In genomic region chr3:31699309-31699953, GRCh38 we compare ENCODE assay signal across 15 cellular contexts.
DNase-seq lines count a peak whose midpoint lies in the region; ATAC-seq, FAIRE-seq and TF ChIP-seq lines count a peak whose summit lies in the region.
"Had no signal": no experiment of that assay in that cellular context is flagged by ENCODE, and none has a peak within 500 bp of the region (broad histone marks: within the 10 kb centered on the region; RNA-seq: fewer than 3 reads in every experiment).

No MANE protein-coding gene starts in this region.

- H3K27me3 ChIP-seq in MG63 (no peaks in the 10 kb centered on the region), endothelial cell of umbilical vein (ENCODE audit: control insufficient read depth in 2 of 2, insufficient read depth in 2 of 2, low read length in 2 of 2) (no peaks in the 10 kb centered on the region), skeletal muscle satellite cell (ENCODE audit: control insufficient read depth, insufficient read depth, low read length) (no peaks in the 10 kb centered on the region)
- H3K27me3 ChIP-seq: cardiac muscle cell, hepatocyte, suprapubic skin had no signal

- POLR2A ChIA-PET in endothelial cell of umbilical vein (lab: Charles Lee) = no interaction called here

- H3K4me2 ChIP-seq in endothelial cell of umbilical vein (ENCODE audit: insufficient read depth, low read length) (no peak overlapping the region), skeletal muscle satellite cell (ENCODE audit: low read length) (peak overlapping the region; percentile 2)
- H3K4me2 ChIP-seq: hepatocyte had no signal

- dilution Hi-C loops in endothelial cell of umbilical vein (cut with MboI; ENCODE audit: extremely low pct_ligation_motif_present, low sequenced_read_pairs) = no loop called here

- no peak overlapping the region for H2AFZ ChIP-seq in endothelial cell of umbilical vein (ENCODE audit: low read depth, low read length)
- H2AFZ ChIP-seq: hepatocyte had no signal

- no peaks in the 10 kb centered on the region for H3K79me2 ChIP-seq in endothelial cell of umbilical vein (ENCODE audit: control insufficient read depth, insufficient read depth, low read length)
- H3K79me2 ChIP-seq: hepatocyte had no signal

- intact Hi-C loops in endothelial cell of umbilical vein (cut with micrococcal nuclease) = no loop called here

- CTCF ChIA-PET in endothelial cell of umbilical vein (lab: Charles Lee) = no interaction called here

- FAIRE-seq in endothelial cell of umbilical vein (lab: Jason Lieb, UNC) = peak; percentile 76

- H4K20me1 ChIP-seq in endothelial cell of umbilical vein (replicated peaks; ENCODE audit: control insufficient read depth, extremely low read depth, insufficient read depth, low read length) = no peaks in the 10 kb centered on the region

- no peak for TF ChIP-seq CTCF in endothelial cell of umbilical vein (IDR thresholded peaks at IDR 0.05; ENCODE audit: extremely low read depth in 1 of 2, insufficient read depth in 1 of 2, low read depth in 1 of 2, low read length in 2 of 2)

- no peak overlapping the region for H3K27ac ChIP-seq in endothelial cell of umbilical vein (ENCODE audit: insufficient read depth, low read depth, low read length)
- H3K27ac ChIP-seq: cardiac muscle cell, hepatocyte, suprapubic skin had no signal

- peaks cover 15% of the 10 kb centered on the region for H3K4me1 ChIP-seq in endothelial cell of umbilical vein (ENCODE audit: control insufficient read depth, extremely low read depth, insufficient read depth, low read length)
- peaks cover 15% of the 10 kb centered on the region for H3K4me1 ChIP-seq in skeletal muscle satellite cell (ENCODE audit: control insufficient read depth, insufficient read depth, low read length)
- H3K4me1 ChIP-seq: suprapubic skin had no signal

- no peak overlapping the region for H3K4me3 ChIP-seq in MG63
- H3K4me3 ChIP-seq in endothelial cell of umbilical vein (replicated peaks in 1 of 3; ENCODE audit: insufficient read depth in 1 of 3, low read depth in 1 of 3, low read length in 3 of 3) = no peak overlapping the region
- no peak overlapping the region for H3K4me3 ChIP-seq in skeletal muscle satellite cell (ENCODE audit: low read length)
- H3K4me3 ChIP-seq: cardiac muscle cell, hepatocyte, suprapubic skin had no signal

- H3K36me3 ChIP-seq in MG63 = no peaks in the 10 kb centered on the region
- H3K36me3 ChIP-seq in endothelial cell of umbilical vein (ENCODE audit: control insufficient read depth in 2 of 2, extremely low read depth in 1 of 2, insufficient read depth in 2 of 2, low read length in 2 of 2) = no peaks in the 10 kb centered on the region
- peaks cover 7% of the 10 kb centered on the region for H3K36me3 ChIP-seq in skeletal muscle satellite cell (ENCODE audit: insufficient read depth, low read length)
- H3K36me3 ChIP-seq: cardiac muscle cell, suprapubic skin had no signal

- no peak overlapping the region for H3K9ac ChIP-seq in endothelial cell of umbilical vein (replicated peaks; ENCODE audit: extremely low read depth, insufficient read depth, low read length)
- no peak overlapping the region for H3K9ac ChIP-seq in skeletal muscle satellite cell (ENCODE audit: low read depth, low read length)

- TF ChIP-seq POLR2A in endothelial cell of umbilical vein (IDR thresholded peaks at IDR 0.05; ENCODE audit: low read depth, low read length) = no peak
- no peak for TF ChIP-seq POLR2A in GM18505 (IDR thresholded peaks at IDR 0.05; ENCODE audit: borderline replicate concordance, extremely low read depth, insufficient read depth, insufficient read length)

- no TSS peak for BruUV-seq in endothelial cell of umbilical vein (replicated peaks; lab: Mats Ljungman, UMichigan)

- DNase-seq in DMS79 (lab: John Stamatoyannopoulos, UW) (peak; percentile 11), DMS79 treated with DMSO at 0.1 percent for 48 hours (lab: John Stamatoyannopoulos, UW) (no peak), MG63 (peak; percentile 50), endothelial cell of umbilical vein (ENCODE audit: low read depth, low spot score) (peak; percentile 46), GM19240 (ENCODE audit: insufficient read length, low spot score) (no peak), NCI-H1694 (lab: John Stamatoyannopoulos, UW) (no peak)
- DNase-seq: 8988T; activated CD8-positive, alpha-beta memory T cell treated with anti-CD3 and anti-CD28 coated beads for 24 hours; NCI-H524 treated with DMSO at 0.1 percent for 48 hours; SHP77 had no signal

- no peaks in the 10 kb centered on the region for H3K9me1 ChIP-seq in endothelial cell of umbilical vein (replicated peaks; ENCODE audit: control insufficient read depth, extremely low read depth, insufficient read depth, low read length)

- H3K9me3 ChIP-seq in MG63 = no peaks in the 10 kb centered on the region
- no peaks in the 10 kb centered on the region for H3K9me3 ChIP-seq in endothelial cell of umbilical vein (replicated peaks; ENCODE audit: control insufficient read depth, insufficient read depth, low read length)
- H3K9me3 ChIP-seq in skeletal muscle satellite cell (replicated peaks; ENCODE audit: low read length) = no peaks in the 10 kb centered on the region
- H3K9me3 ChIP-seq: suprapubic skin had no signal

- no peak for ATAC-seq in GM18505 (IDR thresholded peaks at IDR 0.05; ENCODE audit: unreplicated experiment)

TF ChIP-seq in endothelial cell of umbilical vein, 7 proteins besides CTCF, POLR2A, EP300 and RAD21:
- no peak for TF ChIP-seq GATA2 (IDR thresholded peaks at IDR 0.05; ENCODE audit: insufficient read depth, insufficient read length, low read depth, low read length)
- TF ChIP-seq MYC (IDR thresholded peaks at IDR 0.05; ENCODE audit: low read depth, low read length) = no peak
- TF ChIP-seq, protein P1, sequence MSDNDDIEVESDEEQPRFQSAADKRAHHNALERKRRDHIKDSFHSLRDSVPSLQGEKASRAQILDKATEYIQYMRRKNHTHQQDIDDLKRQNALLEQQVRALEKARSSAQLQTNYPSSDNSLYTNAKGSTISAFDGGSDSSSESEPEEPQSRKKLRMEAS (IDR thresholded peaks at IDR 0.05; ENCODE audit: insufficient read depth, insufficient read length) = no peak
- no peak for TF ChIP-seq JUN (IDR thresholded peaks at IDR 0.05; ENCODE audit: borderline replicate concordance, insufficient read depth, insufficient read length, low read depth)
- no peak for TF ChIP-seq POLR2AphosphoS5 (IDR thresholded peaks at IDR 0.05; ENCODE audit: insufficient read depth, low read depth, low read length)
- TF ChIP-seq EZH2 (IDR thresholded peaks at IDR 0.05; ENCODE audit: borderline replicate concordance, low read depth, low read length, severe bottlenecking) = no peak
- TF ChIP-seq FOS (IDR thresholded peaks at IDR 0.05; ENCODE audit: borderline replicate concordance, insufficient read depth, low read length) = no peak

Comparison
In these comparisons a context has a peak if more than half of its experiments do, and no peak if none do; other contexts are left out.
1. DNase-seq: peak in DMS79 (single experiment), MG63 (single experiment) and endothelial cell of umbilical vein (single experiment); none in DMS79 treated with DMSO at 0.1 percent for 48 hours (single experiment), GM19240 (single experiment) and NCI-H1694 (single experiment).